ENCODE assay signal across 14 cellular contexts in the genomic region with DNA sequence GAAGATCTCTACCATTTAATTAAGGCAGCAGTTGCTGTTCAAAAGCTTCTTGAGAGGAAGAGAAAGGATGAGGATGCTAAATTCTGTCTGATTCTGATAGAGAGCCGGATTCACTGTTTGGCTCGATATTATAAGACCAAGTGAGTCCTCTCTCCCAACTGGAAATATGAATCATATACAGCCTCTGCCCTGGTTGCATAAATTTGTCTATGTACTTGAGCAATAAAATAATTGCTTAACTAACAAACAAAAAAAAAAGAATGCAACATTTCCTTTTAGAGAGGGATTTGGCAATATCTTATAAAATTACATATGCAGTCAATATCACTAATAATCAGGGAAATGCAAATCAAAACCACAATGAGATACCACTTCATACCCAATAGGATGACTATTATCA. TPM values are rescaled to one million over a fixed set of nuclear protein-coding genes. Genes with fewer than 3 reads are reported as not detected.
A peak's percentile ranks its signal among the peaks of the same experiment; 100 is the strongest.
DNase-seq lines count a peak whose midpoint lies in the region; ATAC-seq and FAIRE-seq lines count a peak whose summit lies in the region.
"Had no signal": no experiment of that assay in that cellular context is flagged by ENCODE, and none has a peak within 500 bp of the region (broad histone marks: within the 10 kb centered on the region; RNA-seq: fewer than 3 reads in every experiment).

No MANE protein-coding gene starts in this region.

- no peak for ATAC-seq in left ventricle myocardium superior

- DNase-seq in AML-193 (lab: John Stamatoyannopoulos, UW) (peak; percentile 11 to 26), LHCN-M2 (ENCODE audit: low read depth) (peak; percentile 25), amniotic epithelial cell (ENCODE audit: low read depth) (peak; percentile 80), iris pigment epithelial cell (ENCODE audit: low read depth) (peak; percentile 52), HTR-8/SVneo (ENCODE audit: insufficient read length, low spot score) (no peak), SK-N-DZ (ENCODE audit: low spot score) (no peak), left ventricle myocardium superior (no peak)
- DNase-seq: EL, H7, IMR-90, NCI-H1092, NCI-H2107, SHP77 treated with DMSO at 0.1 percent for 48 hours had no signal

- intact Hi-C loops in left ventricle myocardium superior (cut with micrococcal nuclease): no loop called here

- no peak for FAIRE-seq in HTR-8/SVneo (lab: Jason Lieb, UNC)
- FAIRE-seq: RCC 7860 had no signal

RNA-seq across cellular contexts. Expression of a gene that starts 26.8 kb away (rescaled TPM):
- 118 and 135 TPM in 2 replicates for total RNA-seq in LHCN-M2 (2014; rRNA removed)
- 65.3 TPM for polyA plus RNA-seq in LHCN-M2 (2012)
- polyA plus RNA-seq in SK-N-DZ (2014; cell fraction: cytosol; rRNA removed): 37.8 and 43.3 TPM in 2 replicates
- 24.5 and 24.6 TPM in 2 replicates for polyA plus RNA-seq in SK-N-DZ (2014; cell fraction: nucleus; rRNA removed)
- 56.3 TPM for total RNA-seq in left ventricle myocardium superior

RNA-seq across cellular contexts. Expression of a gene that starts 40.5 kb away (rescaled TPM):
- 124 and 129 TPM in 2 replicates for total RNA-seq in LHCN-M2 (2014; rRNA removed)
- polyA plus RNA-seq in LHCN-M2 (2012): 265 TPM
- polyA plus RNA-seq in SK-N-DZ (2014; cell fraction: cytosol; rRNA removed): 207 and 231 TPM in 2 replicates
- 200 and 263 TPM in 2 replicates for polyA plus RNA-seq in SK-N-DZ (2014; cell fraction: nucleus; rRNA removed)
- 648 TPM for total RNA-seq in left ventricle myocardium superior

Comparison
In these comparisons a context has a peak if more than half of its experiments do, and no peak if none do; other contexts are left out.
1. DNase-seq: peak in AML-193 (2 of 2), LHCN-M2 (single experiment), amniotic epithelial cell (single experiment) and iris pigment epithelial cell (single experiment); none in HTR-8/SVneo (single experiment), SK-N-DZ (single experiment) and left ventricle myocardium superior (single experiment).